Comparison of ENCODE assay signal across 1 cellular context in the genomic region with DNA sequence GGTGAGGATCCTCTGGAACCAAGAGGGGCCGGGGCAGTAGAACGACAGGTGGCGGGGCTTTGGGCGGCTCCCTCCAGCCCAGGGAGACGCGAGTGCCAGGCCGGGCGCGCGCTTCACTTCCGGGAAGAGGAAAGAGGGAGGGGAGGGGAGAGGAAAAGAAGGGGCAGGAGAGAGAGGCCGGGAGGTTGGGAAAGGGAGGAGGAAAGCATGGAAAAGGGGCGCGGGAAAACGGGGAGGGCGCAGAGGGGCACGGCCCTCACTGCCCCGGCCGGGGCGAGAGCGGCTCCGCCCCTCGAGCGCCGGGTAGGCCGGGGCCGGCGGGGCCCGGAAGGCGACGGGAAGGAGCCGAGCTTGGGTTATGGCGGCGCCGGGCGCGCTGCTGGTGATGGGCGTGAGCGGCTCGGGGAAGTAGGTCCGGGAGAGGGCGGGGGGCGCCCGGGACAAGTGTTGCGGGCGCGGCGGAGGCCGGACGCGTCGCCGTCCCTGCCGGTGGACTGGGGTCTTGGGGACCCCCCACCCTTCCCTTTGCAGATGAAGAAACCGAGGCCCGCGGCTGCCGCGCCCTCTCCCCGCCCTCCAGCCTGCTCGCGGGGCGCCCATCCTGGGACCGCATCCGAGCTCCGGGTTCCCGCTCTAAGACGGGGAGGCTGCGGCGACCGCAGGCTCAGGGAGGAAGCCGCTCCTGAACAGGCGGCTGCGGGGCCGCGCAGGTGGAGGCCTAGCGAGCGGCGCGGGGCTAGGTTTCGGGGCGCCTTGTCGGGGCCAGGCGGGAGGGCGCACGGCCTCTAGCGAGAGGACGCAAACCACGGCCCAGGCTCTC.
TF ChIP-seq lines count a peak whose summit lies in the region.

IDNK (plus strand) TSS at position 330 of the 820 bp plus-strand sequence; CDS start at position 359, 29 bp downstream.

TF ChIP-seq in K562, 482 proteins besides CTCF, POLR2A, EP300 and RAD21 (continued from another document and continues in another):
- no peak for TF ChIP-seq ATF6 (CRISPR knock-in tag; IDR thresholded peaks at IDR 0.05)
- TF ChIP-seq CREB3L1 (IDR thresholded peaks at IDR 0.05; ENCODE audit: borderline replicate concordance, low read depth): no peak
- TF ChIP-seq, protein P1, sequence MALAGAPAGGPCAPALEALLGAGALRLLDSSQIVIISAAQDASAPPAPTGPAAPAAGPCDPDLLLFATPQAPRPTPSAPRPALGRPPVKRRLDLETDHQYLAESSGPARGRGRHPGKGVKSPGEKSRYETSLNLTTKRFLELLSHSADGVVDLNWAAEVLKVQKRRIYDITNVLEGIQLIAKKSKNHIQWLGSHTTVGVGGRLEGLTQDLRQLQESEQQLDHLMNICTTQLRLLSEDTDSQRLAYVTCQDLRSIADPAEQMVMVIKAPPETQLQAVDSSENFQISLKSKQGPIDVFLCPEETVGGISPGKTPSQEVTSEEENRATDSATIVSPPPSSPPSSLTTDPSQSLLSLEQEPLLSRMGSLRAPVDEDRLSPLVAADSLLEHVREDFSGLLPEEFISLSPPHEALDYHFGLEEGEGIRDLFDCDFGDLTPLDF (CRISPR knock-in tag; IDR thresholded peaks at IDR 0.05): no peak
- TF ChIP-seq ZBTB5 (IDR thresholded peaks at IDR 0.05): no peak
- TF ChIP-seq LCOR (CRISPR knock-in tag; IDR thresholded peaks at IDR 0.05): no peak
- TF ChIP-seq ZNF830 (CRISPR knock-in tag; IDR thresholded peaks at IDR 0.05): no peak
- TF ChIP-seq NONO (IDR thresholded peaks at IDR 0.05; ENCODE audit: low read depth in 2 of 2, low read length in 1 of 2): peak in 1 of 2 experiments; percentile 60; a peak in 2 of 4 replicates
- no peak for TF ChIP-seq ESRRA (IDR thresholded peaks at IDR 0.05; ENCODE audit: borderline replicate concordance, low read depth)
- TF ChIP-seq NR3C1 (CRISPR knock-in tag; IDR thresholded peaks at IDR 0.05): no peak
- TF ChIP-seq RAD51 (IDR thresholded peaks at IDR 0.05; ENCODE audit: borderline replicate concordance, low read depth): no peak
- no peak for TF ChIP-seq SLC30A9 (CRISPR knock-in tag; IDR thresholded peaks at IDR 0.05)
- TF ChIP-seq ZBTB40 (IDR thresholded peaks at IDR 0.05): peak; percentile 53
- TF ChIP-seq ZBTB40 (CRISPR knock-in tag; IDR thresholded peaks at IDR 0.05): no peak
- TF ChIP-seq HNRNPK (IDR thresholded peaks at IDR 0.05; ENCODE audit: low read depth, low read length, poor library complexity, severe bottlenecking): peak; percentile 72
- TF ChIP-seq CEBPG (CRISPR knock-in tag; IDR thresholded peaks at IDR 0.05): no peak
- no peak for TF ChIP-seq CEBPG (tag; conservative IDR thresholded peaks at IDR 0.05 in 1 of 2, IDR thresholded peaks at IDR 0.05 in 1 of 2)
- peak; percentile 38; the same call in 1 of the 2 replicates for TF ChIP-seq EP400 (IDR thresholded peaks at IDR 0.05)
- TF ChIP-seq GTF3C2 (IDR thresholded peaks at IDR 0.05; ENCODE audit: borderline replicate concordance, extremely low read depth, insufficient read length): no peak
- no peak for TF ChIP-seq MCM3 (IDR thresholded peaks at IDR 0.05)
- TF ChIP-seq GATAD2B (IDR thresholded peaks at IDR 0.05; ENCODE audit: borderline replicate concordance): no peak
